ENCODE assay signal across 21 cellular contexts in genomic region chr4:98773638-98774037, GRCh38.
DNase-seq lines count a peak whose midpoint lies in the region; ATAC-seq, FAIRE-seq and TF ChIP-seq lines count a peak whose summit lies in the region.
"Had no signal": no experiment of that assay in that cellular context is flagged by ENCODE, and none has a peak within 500 bp of the region (broad histone marks: within the 10 kb centered on the region; RNA-seq: fewer than 3 reads in every experiment).

No MANE protein-coding gene starts in this region.

- 0 out of 3 replicates have a peak, but pooled peaks have one; percentile 55 for ATAC-seq in RWPE2 (ENCODE audit: low read depth)
- peak; percentile 17 for ATAC-seq in mucosa of descending colon
- ATAC-seq in HG03571 (IDR thresholded peaks at IDR 0.05; ENCODE audit: unreplicated experiment): no peak
- ATAC-seq: A549 had no signal

- H3K9me3 ChIP-seq in RWPE2 (ENCODE audit: severe bottlenecking) (no peaks in the 10 kb centered on the region), endothelial cell of umbilical vein (replicated peaks; ENCODE audit: control insufficient read depth, insufficient read depth, low read length) (no peaks in the 10 kb centered on the region), mucosa of descending colon (peaks cover 5% of the 10 kb centered on the region)
- H3K9me3 ChIP-seq: A549 had no signal

- TF ChIP-seq POLR2A in endothelial cell of umbilical vein (IDR thresholded peaks at IDR 0.05; ENCODE audit: low read depth, low read length) (no peak), H54 (IDR thresholded peaks at IDR 0.05; ENCODE audit: low read depth, low read length) (no peak)

- TF ChIP-seq CTCF in RWPE2 (IDR thresholded peaks at IDR 0.05; ENCODE audit: poor library complexity, severe bottlenecking) (no peak), endothelial cell of umbilical vein (IDR thresholded peaks at IDR 0.05; ENCODE audit: extremely low read depth in 1 of 2, insufficient read depth in 1 of 2, low read depth in 1 of 2, low read length in 2 of 2) (no peak), mucosa of descending colon (IDR thresholded peaks at IDR 0.05) (no peak)

- no peaks in the 10 kb centered on the region for H3K27me3 ChIP-seq in RWPE2 (ENCODE audit: insufficient read depth, poor library complexity, severe bottlenecking)
- no peaks in the 10 kb centered on the region for H3K27me3 ChIP-seq in endothelial cell of umbilical vein (ENCODE audit: control insufficient read depth in 2 of 2, insufficient read depth in 2 of 2, low read length in 2 of 2)

- H3K4me1 ChIP-seq in RWPE2 (ENCODE audit: insufficient read depth, poor library complexity, severe bottlenecking) (peaks cover 3% of the 10 kb centered on the region), endothelial cell of umbilical vein (ENCODE audit: control insufficient read depth, extremely low read depth, insufficient read depth, low read length) (no peaks in the 10 kb centered on the region), mucosa of descending colon (ENCODE audit: low read depth) (peaks cover 5% of the 10 kb centered on the region)

- FAIRE-seq in endothelial cell of umbilical vein (lab: Jason Lieb, UNC) (no peak), H54 (lab: Jason Lieb, UNC) (no peak)
- FAIRE-seq: A549, GM19239 had no signal

- H3K9ac ChIP-seq in endothelial cell of umbilical vein (replicated peaks; ENCODE audit: extremely low read depth, insufficient read depth, low read length): no peak overlapping the region

- BruUV-seq in endothelial cell of umbilical vein (replicated peaks; lab: Mats Ljungman, UMichigan): no TSS peak

- no peaks in the 10 kb centered on the region for H3K79me2 ChIP-seq in endothelial cell of umbilical vein (ENCODE audit: control insufficient read depth, insufficient read depth, low read length)

- dilution Hi-C loops in endothelial cell of umbilical vein (cut with MboI; ENCODE audit: extremely low pct_ligation_motif_present, low sequenced_read_pairs): no loop called here

- intact Hi-C loops in endothelial cell of umbilical vein (cut with micrococcal nuclease): no loop called here
- intact Hi-C loops in mucosa of descending colon (cut with DNase I, micrococcal nuclease): no loop called here
- intact Hi-C loops in posterior cingulate gyrus (cut with DNase I): no loop called here

- no peak overlapping the region for H3K4me3 ChIP-seq in RWPE2 (ENCODE audit: severe bottlenecking)
- no peak overlapping the region for H3K4me3 ChIP-seq in endothelial cell of umbilical vein (replicated peaks in 1 of 3; ENCODE audit: insufficient read depth in 1 of 3, low read depth in 1 of 3, low read length in 3 of 3)
- H3K4me3 ChIP-seq in mucosa of descending colon: no peak overlapping the region
- H3K4me3 ChIP-seq: A549, SK-N-MC had no signal

- POLR2A ChIA-PET in endothelial cell of umbilical vein (lab: Charles Lee): no interaction called here

- H4K20me1 ChIP-seq in endothelial cell of umbilical vein (replicated peaks; ENCODE audit: control insufficient read depth, extremely low read depth, insufficient read depth, low read length): no peaks in the 10 kb centered on the region

- no peaks in the 10 kb centered on the region for H3K9me1 ChIP-seq in endothelial cell of umbilical vein (replicated peaks; ENCODE audit: control insufficient read depth, extremely low read depth, insufficient read depth, low read length)

- H3K36me3 ChIP-seq in RWPE2 (ENCODE audit: low read depth) (no peaks in the 10 kb centered on the region), endothelial cell of umbilical vein (ENCODE audit: control insufficient read depth in 2 of 2, extremely low read depth in 1 of 2, insufficient read depth in 2 of 2, low read length in 2 of 2) (no peaks in the 10 kb centered on the region), mucosa of descending colon (ENCODE audit: low read depth) (no peaks in the 10 kb centered on the region)

- H3K4me2 ChIP-seq in endothelial cell of umbilical vein (ENCODE audit: insufficient read depth, low read length): no peak overlapping the region
- H3K4me2 ChIP-seq: A549 had no signal

- peak; percentile 43 for DNase-seq in HPDE6-E6E7 (ENCODE audit: extremely low spot score)
- DNase-seq in RWPE2 (ENCODE audit: low spot score): no peak
- DNase-seq in endothelial cell of umbilical vein (ENCODE audit: low read depth, low spot score): peak; percentile 52
- DNase-seq in mucosa of descending colon: no peak
- DNase-seq in posterior cingulate gyrus: no peak
- no peak for DNase-seq in H54 (ENCODE audit: insufficient read length, low spot score)
- DNase-seq: C1 segment of cervical spinal cord; CD4-positive, alpha-beta memory T cell; COR-L47; DMS79 treated with DMSO at 0.1 percent for 48 hours; KBM-7; MM.1S; NCI-H2029; NCI-H446; NCI-H524 treated with DMSO at 0.1 percent for 48 hours; NCI-H774; SIG-M5 had no signal

- H2AFZ ChIP-seq in endothelial cell of umbilical vein (ENCODE audit: low read depth, low read length): no peak overlapping the region

- CTCF ChIA-PET in endothelial cell of umbilical vein (lab: Charles Lee): interaction anchor here (0.8 to 1.5 kb wide), 5 partner anchors 13 to 78 kb away, joined by 3 to 4 read pairs (median 3); no protein-coding TSS in a partner anchor

- H3K27ac ChIP-seq in RWPE2 (ENCODE audit: poor library complexity, severe bottlenecking): no peak overlapping the region
- no peak overlapping the region for H3K27ac ChIP-seq in endothelial cell of umbilical vein (ENCODE audit: insufficient read depth, low read depth, low read length)
- H3K27ac ChIP-seq: A549, SK-N-MC had no signal

TF ChIP-seq in endothelial cell of umbilical vein, 7 proteins besides CTCF, POLR2A, EP300 and RAD21:
- TF ChIP-seq GATA2 (IDR thresholded peaks at IDR 0.05; ENCODE audit: insufficient read depth, insufficient read length, low read depth, low read length): no peak
- no peak for TF ChIP-seq MAX (IDR thresholded peaks at IDR 0.05; ENCODE audit: insufficient read depth, insufficient read length)
- no peak for TF ChIP-seq POLR2AphosphoS5 (IDR thresholded peaks at IDR 0.05; ENCODE audit: insufficient read depth, low read depth, low read length)
- TF ChIP-seq JUN (IDR thresholded peaks at IDR 0.05; ENCODE audit: borderline replicate concordance, insufficient read depth, insufficient read length, low read depth): no peak
- no peak for TF ChIP-seq MYC (IDR thresholded peaks at IDR 0.05; ENCODE audit: low read depth, low read length)
- TF ChIP-seq EZH2 (IDR thresholded peaks at IDR 0.05; ENCODE audit: borderline replicate concordance, low read depth, low read length, severe bottlenecking): no peak
- no peak for TF ChIP-seq FOS (IDR thresholded peaks at IDR 0.05; ENCODE audit: borderline replicate concordance, insufficient read depth, low read length)

Comparison
In these comparisons a context has a peak if more than half of its experiments do, and no peak if none do; other contexts are left out.
1. DNase-seq: peak in HPDE6-E6E7 (single experiment) and endothelial cell of umbilical vein (single experiment); none in RWPE2 (single experiment), mucosa of descending colon (0 of 3), posterior cingulate gyrus (0 of 10) and H54 (single experiment).